17 cellular contexts compared by ENCODE assay signal in the genomic region with DNA sequence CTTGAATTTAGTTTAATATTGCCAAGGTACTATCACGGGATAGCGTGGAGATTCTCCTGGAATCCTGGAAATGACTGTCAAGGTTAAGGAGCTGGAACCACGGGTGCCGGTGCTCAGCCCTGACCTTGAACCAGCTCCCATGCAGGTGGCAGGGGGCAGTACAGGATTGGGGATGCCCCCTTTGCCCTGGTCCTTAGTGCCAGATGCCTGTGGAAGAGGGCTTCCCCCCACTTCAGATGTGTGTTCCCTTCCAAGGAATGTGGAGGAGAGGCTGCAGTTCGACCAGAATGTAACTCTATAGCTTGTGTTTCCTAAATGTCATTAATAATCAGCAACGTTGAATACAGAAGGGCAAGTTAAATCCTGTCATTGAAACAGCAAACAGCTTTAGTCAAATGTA.
A peak's percentile ranks its signal among the peaks of the same experiment; 100 is the strongest.
DNase-seq lines count a peak whose midpoint lies in the region; ATAC-seq and TF ChIP-seq lines count a peak whose summit lies in the region.
"Had no signal": no experiment of that assay in that cellular context is flagged by ENCODE, and none has a peak within 500 bp of the region (broad histone marks: within the 10 kb centered on the region; RNA-seq: fewer than 3 reads in every experiment).

No MANE protein-coding gene starts in this region.

- no peaks in the 10 kb centered on the region for H3K36me3 ChIP-seq in GM06990 (ENCODE audit: control insufficient read depth, insufficient read depth, low read length)
- H3K36me3 ChIP-seq: HAP-1, transverse colon had no signal

- ATAC-seq in foreskin keratinocyte, result no peak
- no peak for ATAC-seq in HG02759 (IDR thresholded peaks at IDR 0.05; ENCODE audit: unreplicated experiment)
- ATAC-seq: activated naive CD4-positive, alpha-beta T cell treated with anti-CD3 and anti-CD28 coated beads, Interleukin-2, amount 50 U/mL, for 72 hours; body of pancreas had no signal

- H3K4me1 ChIP-seq in foreskin keratinocyte, result no peaks in the 10 kb centered on the region
- H3K4me1 ChIP-seq: body of pancreas, HAP-1, transverse colon had no signal

- no peak overlapping the region for H3K27ac ChIP-seq in foreskin keratinocyte
- H3K27ac ChIP-seq: body of pancreas, hepatocyte, skin epidermis, transverse colon had no signal

- H3K27me3 ChIP-seq in GM06990 (replicated peaks; ENCODE audit: control insufficient read depth, insufficient read depth, low read length) (no peaks in the 10 kb centered on the region), foreskin keratinocyte (peaks cover 25% of the 10 kb centered on the region)
- H3K27me3 ChIP-seq: body of pancreas, hepatocyte, transverse colon had no signal

- DNase-seq in NCI-H1417 (lab: John Stamatoyannopoulos, UW) (peak in 2 of 3 experiments; percentile 33 to 65), NCI-H1417 treated with DMSO at 0.1 percent for 48 hours (lab: John Stamatoyannopoulos, UW) (no peak), GM06990 (ENCODE audit: extremely low read depth, insufficient read length) (no peak), NCI-H526 (lab: John Stamatoyannopoulos, UW) (peak; percentile 78 to 79), foreskin keratinocyte (no peak), NCI-H1048 (lab: John Stamatoyannopoulos, UW) (no peak)
- no peak for DNase-seq in NK-92 treated with Interleukin-12 subunit alpha and Interleukin-12 subunit beta, amount 100 ng/mL, for 24 hours (lab: John Stamatoyannopoulos, UW)
- DNase-seq: 8988T, body of pancreas, C1 segment of cervical spinal cord, kidney glomerular epithelial cell, transverse colon had no signal

- no peak overlapping the region for H3K4me3 ChIP-seq in GM06990 (replicated peaks; ENCODE audit: low read depth, low read length)
- H3K4me3 ChIP-seq: body of pancreas, HAP-1, hepatocyte, skin epidermis, transverse colon had no signal

- TF ChIP-seq CTCF in GM06990 (IDR thresholded peaks at IDR 0.05; ENCODE audit: insufficient read depth, low read length, poor library complexity, severe bottlenecking) (peak; percentile 10), foreskin keratinocyte (conservative IDR thresholded peaks at IDR 0.05) (peak; percentile 20)

Comparison
In these comparisons a context has a peak if more than half of its experiments do, and no peak if none do; other contexts are left out.
1. DNase-seq: peak in NCI-H1417 (2 of 3) and NCI-H526 (2 of 2); none in NCI-H1417 treated with DMSO at 0.1 percent for 48 hours (single experiment), GM06990 (single experiment), foreskin keratinocyte (0 of 2), NK-92 treated with Interleukin-12 subunit alpha and Interleukin-12 subunit beta, amount 100 ng/mL, for 24 hours (single experiment) and NCI-H1048 (single experiment).